In genomic region chr11:32434116-32434386, GRCh38 we compare ENCODE assay signal across 14 cellular contexts. TPM values are rescaled to one million over a fixed set of nuclear protein-coding genes. Genes with fewer than 3 reads are reported as not detected.
DNase-seq lines count a peak whose midpoint lies in the region; ATAC-seq and TF ChIP-seq lines count a peak whose summit lies in the region.
"Had no signal": no experiment of that assay in that cellular context is flagged by ENCODE, and none has a peak within 500 bp of the region (broad histone marks: within the 10 kb centered on the region; RNA-seq: fewer than 3 reads in every experiment).

No MANE protein-coding gene starts in this region.

- H3K4me1 Mint-ChIP-seq in CD4-positive, CD25-positive, alpha-beta regulatory T cell = peaks cover 0 to 45% (median 25%) of the 10 kb centered on the region in 4 donors
- H3K4me1 Mint-ChIP-seq in HFFc6 (ENCODE audit: low read depth) = peaks cover 11% of the 10 kb centered on the region; the same call in 1 of the 2 replicates

- H3K36me3 Mint-ChIP-seq in CD4-positive, CD25-positive, alpha-beta regulatory T cell = no peaks in the 10 kb centered on the region
- H3K36me3 Mint-ChIP-seq in HFFc6 (ENCODE audit: low read depth) = no peaks in the 10 kb centered on the region

- no peak overlapping the region for H3K27ac Mint-ChIP-seq in CD4-positive, CD25-positive, alpha-beta regulatory T cell
- H3K27ac Mint-ChIP-seq in HFFc6 = no peak overlapping the region

- 2 to 5% (median 3%) methylated on average over 14 of the region's 14 CpGs for WGBS in ovary, 3 donors

- TF ChIP-seq CTCF in HFFc6 (IDR thresholded peaks at IDR 0.05) (no peak), epithelial cell of proximal tubule (conservative IDR thresholded peaks at IDR 0.05; ENCODE audit: low read depth, low read length) (no peak), ovary (IDR thresholded peaks at IDR 0.05) (no peak)

- H3K36me3 ChIP-seq in CD4-positive, CD25-positive, alpha-beta regulatory T cell (ENCODE audit: control insufficient read depth, insufficient read depth, low read length) = no peaks in the 10 kb centered on the region
- H3K36me3 ChIP-seq in ovary = no peaks in the 10 kb centered on the region
- H3K36me3 ChIP-seq: gastroesophageal sphincter had no signal

- H3K9me3 ChIP-seq in CD4-positive, CD25-positive, alpha-beta regulatory T cell (ENCODE audit: control insufficient read depth in 2 of 2, low read length in 2 of 2) = no peaks in the 10 kb centered on the region
- H3K9me3 ChIP-seq in ovary = no peaks in the 10 kb centered on the region
- H3K9me3 ChIP-seq: gastroesophageal sphincter had no signal

- peaks cover 85% of the 10 kb centered on the region for H3K27me3 Mint-ChIP-seq in CD4-positive, CD25-positive, alpha-beta regulatory T cell
- H3K27me3 Mint-ChIP-seq in HFFc6 (ENCODE audit: insufficient read depth) = peaks cover 88% of the 10 kb centered on the region

- intact Hi-C loops in ovary (cut with DNase I) = loop anchor here (10.0 kb wide), 3 partner anchors 99 to 181 kb away; partner anchors contain the start of gene EIF3M (in 4 of the 4)

- peaks cover 17% of the 10 kb centered on the region for H3K27me3 ChIP-seq in CD4-positive, CD25-positive, alpha-beta regulatory T cell (ENCODE audit: control insufficient read depth, insufficient read depth, low read length)
- H3K27me3 ChIP-seq in ovary = no peaks in the 10 kb centered on the region

- no peak for ATAC-seq in CD4-positive, CD25-positive, alpha-beta regulatory T cell (ENCODE audit: low read depth in 2 of 2)
- no peak for ATAC-seq in HG02588 (IDR thresholded peaks at IDR 0.05; ENCODE audit: unreplicated experiment)
- no peak for ATAC-seq in HG03159 (IDR thresholded peaks at IDR 0.05; ENCODE audit: unreplicated experiment)
- no peak for ATAC-seq in GM19452 (IDR thresholded peaks at IDR 0.05; ENCODE audit: unreplicated experiment)
- ATAC-seq: activated CD4-positive, CD25-positive, alpha-beta regulatory T cell treated with anti-CD3 and anti-CD28 coated beads, Interleukin-2, amount 50 U/mL, for 24 hours had no signal

- no peak overlapping the region for H3K27ac ChIP-seq in CD4-positive, CD25-positive, alpha-beta regulatory T cell (ENCODE audit: insufficient read depth, low read length, poor library complexity, severe bottlenecking)
- H3K27ac ChIP-seq in ovary = peak overlapping the region; percentile 89 to 94

- no peak for DNase-seq in CD4-positive, CD25-positive, alpha-beta regulatory T cell
- no peak for DNase-seq in HFFc6
- no peak for DNase-seq in epithelial cell of proximal tubule (ENCODE audit: low read depth)
- DNase-seq in ovary = no peak
- DNase-seq in SIG-M5 (lab: John Stamatoyannopoulos, UW) = no peak
- DNase-seq: activated T-cell treated with anti-CD3 and anti-CD28 coated beads, Interleukin-2, amount 50 U/mL, for 1 hour; effector memory CD4-positive, alpha-beta T cell had no signal

- H3K4me3 ChIP-seq in CD4-positive, CD25-positive, alpha-beta regulatory T cell (ENCODE audit: low read depth, low read length) = no peak overlapping the region
- peak overlapping the region; percentile 48 for H3K4me3 ChIP-seq in epithelial cell of proximal tubule (ENCODE audit: low read depth, low read length)
- H3K4me3 ChIP-seq in ovary = peak overlapping the region; percentile 87

- peaks cover 27% of the 10 kb centered on the region for H3K4me1 ChIP-seq in CD4-positive, CD25-positive, alpha-beta regulatory T cell (ENCODE audit: control insufficient read depth, insufficient read depth, low read length, poor library complexity, severe bottlenecking)
- H3K4me1 ChIP-seq in ovary (ENCODE audit: insufficient read depth) = peaks cover 12% of the 10 kb centered on the region

- TF ChIP-seq POLR2A in ovary (IDR thresholded peaks at IDR 0.05) = no peak

- H3K4me3 Mint-ChIP-seq in CD4-positive, CD25-positive, alpha-beta regulatory T cell = peak overlapping the region in 3 of 4 donors; percentile 19 to 66 (median 30)
- peak overlapping the region; percentile 69; the same call in 1 of the 2 replicates for H3K4me3 Mint-ChIP-seq in HFFc6

- H3K9me3 Mint-ChIP-seq in CD4-positive, CD25-positive, alpha-beta regulatory T cell = peaks cover 0 to 5% (median 0%) of the 10 kb centered on the region in 7 donors
- H3K9me3 Mint-ChIP-seq in HFFc6 = no peaks in the 10 kb centered on the region

- no peak for TF ChIP-seq EP300 in ovary (IDR thresholded peaks at IDR 0.05)

RNA-seq across cellular contexts. Expression of gene WT1, which starts 1.3 kb away (rescaled TPM):
- total RNA-seq in CD4-positive, CD25-positive, alpha-beta regulatory T cell = not detected
- not detected for polyA plus RNA-seq in CD4-positive, CD25-positive, alpha-beta regulatory T cell
- not detected for total RNA-seq in HFFc6 (2021; fragmentation: NEBNext Ultra II Directional; extraction: Animal tissue kit (Norgen Biotek cat#: 25700))
- total RNA-seq in epithelial cell of proximal tubule = 3.0 and 10.6 TPM in 2 replicates
- 100 to 1,000 TPM in 2 of 7 donors, 10 to 100 TPM in 5; 33.1 to 171 (median 77.2) TPM for total RNA-seq in ovary
- polyA plus RNA-seq in ovary = 10 to 100 TPM; 28.2 to 56.0 TPM
- total RNA-seq: left lobe of liver, skeletal muscle tissue had no signal
